ENCODE assay signal across 19 cellular contexts in genomic region chrX:79243691-79244090, GRCh38.
DNase-seq lines count a peak whose midpoint lies in the region; ATAC-seq, FAIRE-seq and TF ChIP-seq lines count a peak whose summit lies in the region.
"Had no signal": no experiment of that assay in that cellular context is flagged by ENCODE, and none has a peak within 500 bp of the region (broad histone marks: within the 10 kb centered on the region; RNA-seq: fewer than 3 reads in every experiment).

No MANE protein-coding gene starts in this region.

- peaks cover 10 to 12% of the 10 kb centered on the region in 2 donors for H3K36me3 Mint-ChIP-seq in activated T-cell treated with anti-CD3 and anti-CD28 coated beads, Interleukin-2, amount 50 U/mL, for 72 hours (ENCODE audit: insufficient read depth in 2 of 2)
- H3K36me3 Mint-ChIP-seq in activated T-cell treated with anti-CD3 and anti-CD28 coated beads, Interleukin-2, amount 50 U/mL, for 24 hours (ENCODE audit: low read depth) = peaks cover 20% of the 10 kb centered on the region
- no peaks in the 10 kb centered on the region for H3K36me3 Mint-ChIP-seq in activated T-helper 17 cell treated with anti-CD3 and anti-CD28 coated beads, Interleukin-2, amount 50 U/mL, for 72 hours (ENCODE audit: low read depth)

- peaks cover 21% of the 10 kb centered on the region for H3K4me1 Mint-ChIP-seq in activated T-cell treated with anti-CD3 and anti-CD28 coated beads, Interleukin-2, amount 50 U/mL, for 72 hours (ENCODE audit: low read depth)
- peaks cover 36% of the 10 kb centered on the region for H3K4me1 Mint-ChIP-seq in activated T-cell treated with anti-CD3 and anti-CD28 coated beads, Interleukin-2, amount 50 U/mL, for 24 hours (ENCODE audit: low read depth)
- peaks cover 15% of the 10 kb centered on the region for H3K4me1 Mint-ChIP-seq in activated T-helper 17 cell treated with anti-CD3 and anti-CD28 coated beads, Interleukin-2, amount 50 U/mL, for 72 hours
- H3K4me1 Mint-ChIP-seq: H9 had no signal

- peaks cover 5% of the 10 kb centered on the region for H3K27me3 Mint-ChIP-seq in activated T-cell treated with anti-CD3 and anti-CD28 coated beads, Interleukin-2, amount 50 U/mL, for 72 hours (ENCODE audit: low read depth)
- peaks cover 39% of the 10 kb centered on the region for H3K27me3 Mint-ChIP-seq in activated T-cell treated with anti-CD3 and anti-CD28 coated beads, Interleukin-2, amount 50 U/mL, for 24 hours
- no peaks in the 10 kb centered on the region for H3K27me3 Mint-ChIP-seq in activated T-helper 17 cell treated with anti-CD3 and anti-CD28 coated beads, Interleukin-2, amount 50 U/mL, for 72 hours
- H3K27me3 Mint-ChIP-seq: CD4-positive, alpha-beta memory T cell had no signal

- ATAC-seq in activated T-cell treated with anti-CD3 and anti-CD28 coated beads, Interleukin-2, amount 50 U/mL, for 72 hours (replicated peaks in 1 of 2) = peak; percentile 59 to 79
- ATAC-seq in activated T-helper 17 cell treated with anti-CD3 and anti-CD28 coated beads, Interleukin-2, amount 50 U/mL, for 72 hours (replicated peaks) = peak; percentile 84
- ATAC-seq in GM21723 (IDR thresholded peaks at IDR 0.05; ENCODE audit: unreplicated experiment) = no peak
- ATAC-seq: GM23338, HCT116 had no signal

- H3K27ac Mint-ChIP-seq in activated T-cell treated with anti-CD3 and anti-CD28 coated beads, Interleukin-2, amount 50 U/mL, for 72 hours = no peak overlapping the region
- no peak overlapping the region for H3K27ac Mint-ChIP-seq in activated T-cell treated with anti-CD3 and anti-CD28 coated beads, Interleukin-2, amount 50 U/mL, for 24 hours
- peak overlapping the region; percentile 79 for H3K27ac Mint-ChIP-seq in activated T-helper 17 cell treated with anti-CD3 and anti-CD28 coated beads, Interleukin-2, amount 50 U/mL, for 72 hours
- H3K27ac Mint-ChIP-seq: GM23338, H9, HFFc6 had no signal

- POLR2A ChIA-PET in HEK293T (lab: Yijun Ruan, JAX) = no interaction called here

- no peak for DNase-seq in activated T-cell treated with anti-CD3 and anti-CD28 coated beads, Interleukin-2, amount 50 U/mL, for 72 hours
- DNase-seq in activated T-cell treated with anti-CD3 and anti-CD28 coated beads, Interleukin-2, amount 50 U/mL, for 24 hours = no peak
- DNase-seq in GM12892 (ENCODE audit: insufficient read length) (no peak), GM19239 (ENCODE audit: insufficient read length, low spot score) (no peak), HEK293T (ENCODE audit: extremely low spot score) (no peak)
- DNase-seq: C1 segment of cervical spinal cord; Calu3; CD4-positive, alpha-beta memory T cell; COR-L47; DMS53; DMS79 treated with DMSO at 0.1 percent for 48 hours; GF-D8; H9; HFFc6 had no signal

- no peak for TF ChIP-seq POLR2A in GM12892 (IDR thresholded peaks at IDR 0.05; ENCODE audit: low read depth, low read length)

- H3K4me3 Mint-ChIP-seq in activated T-cell treated with anti-CD3 and anti-CD28 coated beads, Interleukin-2, amount 50 U/mL, for 72 hours = peak overlapping the region in 1 of 2 donors; percentile 10
- no peak overlapping the region for H3K4me3 Mint-ChIP-seq in activated T-cell treated with anti-CD3 and anti-CD28 coated beads, Interleukin-2, amount 50 U/mL, for 24 hours
- peak overlapping the region; percentile 43 for H3K4me3 Mint-ChIP-seq in activated T-helper 17 cell treated with anti-CD3 and anti-CD28 coated beads, Interleukin-2, amount 50 U/mL, for 72 hours
- H3K4me3 Mint-ChIP-seq: GM23338, H9, HFFc6 had no signal

- FAIRE-seq in GM12892 (lab: Jason Lieb, UNC) (peak; percentile 50), GM19239 (lab: Jason Lieb, UNC) (peak; percentile 44)
- FAIRE-seq: GM12891 had no signal

- CTCF ChIA-PET in HEK293T (lab: Yijun Ruan, JAX) = no interaction called here

- H3K9me3 Mint-ChIP-seq in activated T-cell treated with anti-CD3 and anti-CD28 coated beads, Interleukin-2, amount 50 U/mL, for 72 hours = peaks cover 0 to 8% of the 10 kb centered on the region in 2 donors
- H3K9me3 Mint-ChIP-seq in activated T-cell treated with anti-CD3 and anti-CD28 coated beads, Interleukin-2, amount 50 U/mL, for 24 hours = peaks cover 8% of the 10 kb centered on the region
- no peaks in the 10 kb centered on the region for H3K9me3 Mint-ChIP-seq in activated T-helper 17 cell treated with anti-CD3 and anti-CD28 coated beads, Interleukin-2, amount 50 U/mL, for 72 hours
- H3K9me3 Mint-ChIP-seq: GM23338 had no signal

TF ChIP-seq in HEK293T, 16 proteins besides CTCF, POLR2A, EP300 and RAD21:
- no peak for TF ChIP-seq HDGF (IDR thresholded peaks at IDR 0.05; ENCODE audit: borderline replicate concordance)
- no peak for TF ChIP-seq SUZ12 (IDR thresholded peaks at IDR 0.05)
- TF ChIP-seq ELF4 (IDR thresholded peaks at IDR 0.05) = no peak
- no peak for TF ChIP-seq SP1 (IDR thresholded peaks at IDR 0.05)
- no peak for TF ChIP-seq TARDBP (IDR thresholded peaks at IDR 0.05)
- TF ChIP-seq ZNF384 (IDR thresholded peaks at IDR 0.05) = no peak
- TF ChIP-seq CTBP1 (IDR thresholded peaks at IDR 0.05; ENCODE audit: borderline replicate concordance) = no peak
- TF ChIP-seq LEF1 (IDR thresholded peaks at IDR 0.05; ENCODE audit: borderline replicate concordance) = no peak
- TF ChIP-seq FOXM1 (IDR thresholded peaks at IDR 0.05; ENCODE audit: borderline replicate concordance) = no peak
- TF ChIP-seq BHLHE40 (IDR thresholded peaks at IDR 0.05; ENCODE audit: borderline replicate concordance) = no peak
- no peak for TF ChIP-seq L3MBTL2 (conservative IDR thresholded peaks at IDR 0.05)
- no peak for TF ChIP-seq FOXK2 (IDR thresholded peaks at IDR 0.05)
- no peak for TF ChIP-seq FOXA1 (IDR thresholded peaks at IDR 0.05)
- TF ChIP-seq ARNT (IDR thresholded peaks at IDR 0.05) = no peak
- TF ChIP-seq PKNOX1 (IDR thresholded peaks at IDR 0.05) = no peak
TF ChIP-seq in HEK293T: peak in this region for 0.
